25 cellular contexts compared by ENCODE assay signal in the genomic region with DNA sequence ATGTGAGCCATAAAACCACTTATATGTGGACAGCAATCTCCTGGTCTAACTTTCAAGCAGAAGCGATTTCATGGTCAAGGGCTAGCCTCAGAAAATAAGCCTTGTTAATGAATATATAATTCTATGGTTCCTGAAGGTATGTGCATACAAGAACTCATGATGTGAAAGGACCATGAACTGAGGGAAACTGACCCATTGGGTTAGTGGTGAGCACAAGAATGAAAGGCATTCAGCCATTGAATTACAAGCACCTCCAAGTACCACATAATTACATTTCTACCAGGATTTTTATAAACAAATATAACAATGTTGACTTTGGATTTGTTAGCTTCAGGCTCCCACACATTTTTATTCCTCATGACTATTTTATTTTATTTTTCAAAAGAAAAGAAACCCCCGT.
DNase-seq lines count a peak whose midpoint lies in the region; ATAC-seq and TF ChIP-seq lines count a peak whose summit lies in the region.
"Had no signal": no experiment of that assay in that cellular context is flagged by ENCODE, and none has a peak within 500 bp of the region (broad histone marks: within the 10 kb centered on the region; RNA-seq: fewer than 3 reads in every experiment).

No MANE protein-coding gene starts in this region.

- DNase-seq in DMS53 (lab: John Stamatoyannopoulos, UW) (peak; percentile 4), DMS53 treated with DMSO at 0.1 percent for 48 hours (lab: John Stamatoyannopoulos, UW; ENCODE audit: unreplicated experiment) (no peak), astrocyte of the spinal cord (ENCODE audit: low read depth, low spot score) (peak; percentile 54), iris pigment epithelial cell (ENCODE audit: low read depth) (peak; percentile 14), stromal cell of bone marrow (ENCODE audit: low read depth) (peak; percentile 3), NCI-H526 (lab: John Stamatoyannopoulos, UW) (no peak)
- DNase-seq: BE2C, Calu3, GM23248, HFFc6, IMR-90, KG1, NCI-H1048, NCI-H1417 treated with DMSO at 0.1 percent for 48 hours, NCI-H1694 treated with DMSO at 0.1 percent for 48 hours, NCI-H2081, NCI-H2171 treated with DMSO at 0.1 percent for 48 hours, NCI-H345, NCI-H524, NCI-H774, PC-3 had no signal

- in situ Hi-C loops in astrocyte of the spinal cord (cut with HindIII; ENCODE audit: low sequenced_read_pairs), result no loop called here

- no peak for TF ChIP-seq CTCF in astrocyte of the spinal cord (IDR thresholded peaks at IDR 0.05; ENCODE audit: low read depth, low read length)

- ATAC-seq in HG03039 (IDR thresholded peaks at IDR 0.05; ENCODE audit: unreplicated experiment) (no peak), GM18868 (IDR thresholded peaks at IDR 0.05; ENCODE audit: unreplicated experiment) (no peak)
- ATAC-seq: PC-3, SK-N-SH treated with all-trans-retinoic acid at 6 μM for 48 hours had no signal

- no peak overlapping the region for H3K4me3 ChIP-seq in astrocyte of the spinal cord (ENCODE audit: low read depth, low read length)
- H3K4me3 ChIP-seq: GM23248, HAP-1 had no signal

Comparison
In these comparisons a context has a peak if more than half of its experiments do, and no peak if none do; other contexts are left out.
1. DNase-seq: peak in DMS53 (single experiment), astrocyte of the spinal cord (single experiment), iris pigment epithelial cell (single experiment) and stromal cell of bone marrow (single experiment); none in DMS53 treated with DMSO at 0.1 percent for 48 hours (single experiment) and NCI-H526 (0 of 2).